ENCODE assay signal across 20 cellular contexts in the genomic region with DNA sequence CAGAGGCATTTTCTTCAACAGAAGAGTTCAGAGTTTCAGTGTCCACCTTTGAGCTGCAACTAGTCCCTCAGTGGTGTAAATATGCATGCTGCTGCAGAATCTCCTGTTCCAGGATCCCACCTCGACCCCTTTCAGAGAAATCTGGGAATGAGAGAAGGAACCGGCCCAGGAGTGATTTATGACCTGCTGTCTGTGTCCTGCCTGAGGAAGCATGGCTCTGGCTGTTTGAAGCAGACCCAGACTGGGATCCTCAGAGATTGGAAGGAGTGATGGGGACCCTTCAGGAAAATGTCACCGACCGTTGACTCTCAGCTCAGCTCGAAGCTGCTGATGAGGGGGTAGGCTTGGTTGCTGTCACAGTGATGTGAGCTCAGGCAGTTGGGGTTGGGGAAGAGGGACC. TPM values are rescaled to one million over a fixed set of nuclear protein-coding genes. Genes with fewer than 3 reads are reported as not detected.
DNase-seq lines count a peak whose midpoint lies in the region; ATAC-seq and TF ChIP-seq lines count a peak whose summit lies in the region.
"Had no signal": no experiment of that assay in that cellular context is flagged by ENCODE, and none has a peak within 500 bp of the region (broad histone marks: within the 10 kb centered on the region; RNA-seq: fewer than 3 reads in every experiment).

No MANE protein-coding gene starts in this region.

- H3K27me3 Mint-ChIP-seq in activated naive CD4-positive, alpha-beta T cell treated with anti-CD3 and anti-CD28 coated beads, Interleukin-2, amount 50 U/mL, for 24 hours: peaks cover 9% of the 10 kb centered on the region
- H3K27me3 Mint-ChIP-seq: CD4-positive, CD25-positive, alpha-beta regulatory T cell had no signal

- H2AFZ ChIP-seq in osteoblast (ENCODE audit: low read length): no peak overlapping the region

- no peak for TF ChIP-seq CTCF in osteoblast (IDR thresholded peaks at IDR 0.05; ENCODE audit: extremely low read depth, low read depth, low read length)

- H3K4me1 Mint-ChIP-seq in activated naive CD4-positive, alpha-beta T cell treated with anti-CD3 and anti-CD28 coated beads, Interleukin-2, amount 50 U/mL, for 24 hours: peaks cover 11% of the 10 kb centered on the region

- H4K20me1 ChIP-seq in osteoblast (ENCODE audit: insufficient read depth, low read length): no peaks in the 10 kb centered on the region
- H4K20me1 ChIP-seq: BLaER1 had no signal

- no peak overlapping the region for H3K4me2 ChIP-seq in osteoblast (ENCODE audit: insufficient read depth, low read length)
- H3K4me2 ChIP-seq: BLaER1 had no signal

- H3K4me3 ChIP-seq in osteoblast (ENCODE audit: insufficient read depth, low read length) (no peak overlapping the region), aorta (ENCODE audit: low read length in 2 of 2) (no peak overlapping the region)
- H3K4me3 ChIP-seq: BLaER1, HAP-1 had no signal

- H3K79me2 ChIP-seq in osteoblast (ENCODE audit: insufficient read depth, low read length): no peaks in the 10 kb centered on the region

- intact Hi-C loops in aorta (cut with DNase I): loop anchor here (10.0 kb wide), 2 partner anchors 476 to 1104 kb away; no protein-coding TSS in a partner anchor

- H3K27me3 ChIP-seq in osteoblast (ENCODE audit: insufficient read depth, low read length) (peaks cover 2% of the 10 kb centered on the region), aorta (ENCODE audit: control insufficient read depth in 1 of 2, insufficient read depth in 2 of 2, low read length in 1 of 2) (no peaks in the 10 kb centered on the region)
- H3K27me3 ChIP-seq: BLaER1 had no signal

- ATAC-seq in aorta (ENCODE audit: low FRiP score): no peak
- ATAC-seq in HG03025 (IDR thresholded peaks at IDR 0.05; ENCODE audit: low FRiP score, unreplicated experiment): no peak
- ATAC-seq: CD8-positive, alpha-beta T cell had no signal

- H3K27ac ChIP-seq in osteoblast (ENCODE audit: low read depth, low read length): no peak overlapping the region
- no peak overlapping the region for H3K27ac ChIP-seq in aorta (ENCODE audit: low read depth in 1 of 2, low read length in 2 of 2)
- H3K27ac ChIP-seq: 22Rv1, BLaER1, C4-2B had no signal

- DNase-seq in activated naive CD4-positive, alpha-beta T cell treated with Interleukin-2 at 50 U/mL for 16 hours: no peak
- DNase-seq in ELF-1 (ENCODE audit: low read depth, low spot score) (peak; percentile 50), left kidney (ENCODE audit: low read depth, low spot score) (peak; percentile 61), osteoblast (ENCODE audit: insufficient read length, low spot score, missing footprints) (peak; percentile 14), aorta (no peak)
- DNase-seq: Caco-2; CD4-positive, CD25-positive, alpha-beta regulatory T cell; CD8-positive, alpha-beta T cell; DMS79; EL; GF-D8; GOT3 had no signal

- WGBS in aorta, 2 donors: 84 to 89% methylated on average over 5 of the region's 5 CpGs

- H3K27ac Mint-ChIP-seq in activated naive CD4-positive, alpha-beta T cell treated with anti-CD3 and anti-CD28 coated beads, Interleukin-2, amount 50 U/mL, for 24 hours: peak overlapping the region; percentile 60
- H3K27ac Mint-ChIP-seq: B cell; CD8-positive, alpha-beta T cell had no signal

- H3K36me3 Mint-ChIP-seq in activated naive CD4-positive, alpha-beta T cell treated with anti-CD3 and anti-CD28 coated beads, Interleukin-2, amount 50 U/mL, for 24 hours: no peaks in the 10 kb centered on the region
- H3K36me3 Mint-ChIP-seq: CD4-positive, CD25-positive, alpha-beta regulatory T cell; CD8-positive, alpha-beta T cell had no signal

- H3K9me3 ChIP-seq in osteoblast (ENCODE audit: low read depth, low read length) (no peaks in the 10 kb centered on the region), aorta (ENCODE audit: control insufficient read depth, low read length) (no peaks in the 10 kb centered on the region)
- H3K9me3 ChIP-seq: BLaER1, Caco-2, HAP-1 had no signal

- H3K4me1 ChIP-seq in osteoblast (ENCODE audit: insufficient read depth, low read length) (peaks cover 17% of the 10 kb centered on the region), aorta (ENCODE audit: control insufficient read depth in 1 of 2, insufficient read depth in 2 of 2, low read length in 2 of 2) (no peaks in the 10 kb centered on the region)
- H3K4me1 ChIP-seq: Caco-2 had no signal

- no peak overlapping the region for H3K4me3 Mint-ChIP-seq in activated naive CD4-positive, alpha-beta T cell treated with anti-CD3 and anti-CD28 coated beads, Interleukin-2, amount 50 U/mL, for 24 hours
- H3K4me3 Mint-ChIP-seq: B cell; CD4-positive, CD25-positive, alpha-beta regulatory T cell; CD8-positive, alpha-beta T cell had no signal

- H3K36me3 ChIP-seq in osteoblast (ENCODE audit: insufficient read depth, low read length) (no peaks in the 10 kb centered on the region), aorta (ENCODE audit: control insufficient read depth in 1 of 2, insufficient read depth in 2 of 2, low read length in 1 of 2) (no peaks in the 10 kb centered on the region)
- H3K36me3 ChIP-seq: BLaER1, HAP-1 had no signal

- H3K9me3 Mint-ChIP-seq in activated naive CD4-positive, alpha-beta T cell treated with anti-CD3 and anti-CD28 coated beads, Interleukin-2, amount 50 U/mL, for 24 hours: no peaks in the 10 kb centered on the region
- H3K9me3 Mint-ChIP-seq: CD8-positive, alpha-beta T cell had no signal

RNA-seq across cellular contexts. Expression of gene MAF, which starts 8.4 kb away (rescaled TPM):
- total RNA-seq in osteoblast (31.8 and 40.2 TPM in 2 replicates), aorta (100 to 1,000 TPM in 1 of 2 donors, 10 to 100 TPM in 1; 62.8 to 109 TPM)
- polyA plus RNA-seq in aorta: 10 to 100 TPM; 12.6 to 18.2 TPM
- total RNA-seq: G401 had no signal

Comparison
In these comparisons a context has a peak if more than half of its experiments do, and no peak if none do; other contexts are left out.
1. DNase-seq: peak in ELF-1 (single experiment), left kidney (single experiment) and osteoblast (single experiment); none in activated naive CD4-positive, alpha-beta T cell treated with Interleukin-2 at 50 U/mL for 16 hours (single experiment) and aorta (0 of 2).